ENCODE assay signal across 16 cellular contexts in the genomic region with DNA sequence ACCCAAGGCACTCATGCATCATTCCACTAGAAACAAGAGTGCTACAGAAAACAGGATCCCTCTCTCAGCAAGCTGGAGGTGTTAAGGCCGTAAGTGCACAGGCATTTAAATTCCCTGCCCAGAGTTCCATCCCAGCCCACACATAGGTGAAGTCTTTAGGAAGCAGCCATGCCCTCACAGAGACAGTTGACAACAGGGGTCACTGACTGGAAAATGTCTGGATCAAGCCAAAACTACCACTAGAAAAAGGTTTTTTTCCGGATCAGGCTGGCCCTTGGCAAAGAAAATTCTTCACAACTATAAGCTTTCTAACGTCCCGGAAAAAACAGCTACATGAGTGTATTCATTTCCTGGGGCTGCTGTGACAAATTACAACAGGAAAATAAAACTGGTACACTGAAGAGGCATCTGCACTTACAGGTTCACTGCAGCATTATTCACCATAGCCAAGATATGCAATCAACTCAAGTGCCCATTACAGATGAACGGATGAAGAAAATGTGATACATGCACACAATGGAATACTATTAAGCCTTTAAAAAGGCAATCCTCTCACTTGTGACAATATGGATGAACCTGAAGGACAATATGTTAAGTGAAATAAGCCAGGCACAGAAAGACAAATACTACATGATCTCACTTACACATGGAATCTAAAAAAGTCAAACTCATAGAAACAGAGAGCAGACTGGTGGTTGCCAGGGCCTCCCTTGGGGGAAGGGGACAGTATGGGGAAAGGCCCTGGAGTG. TPM values are rescaled to one million over a fixed set of nuclear protein-coding genes. Genes with fewer than 3 reads are reported as not detected.
DNase-seq lines count a peak whose midpoint lies in the region; ATAC-seq and TF ChIP-seq lines count a peak whose summit lies in the region.
"Had no signal": no experiment of that assay in that cellular context is flagged by ENCODE, and none has a peak within 500 bp of the region (broad histone marks: within the 10 kb centered on the region; RNA-seq: fewer than 3 reads in every experiment).

No MANE protein-coding gene starts in this region.

- no peak for DNase-seq in activated B cell treated with CpG ODN at 0.5 μM for 24 hours
- DNase-seq in dermis microvascular lymphatic vessel endothelial cell (ENCODE audit: low read depth in 2 of 2): peak; percentile 61 to 94
- no peak for DNase-seq in stimulated activated naive CD4-positive, alpha-beta T cell (lab: John Stamatoyannopoulos, UW)
- DNase-seq in NCI-H1436 treated with DMSO at 0.1 percent for 48 hours (lab: John Stamatoyannopoulos, UW): no peak
- DNase-seq: C1 segment of cervical spinal cord; Calu3; CD4-positive, alpha-beta memory T cell; COR-L47; DMS53; DMS79 treated with DMSO at 0.1 percent for 48 hours; GF-D8; GOT3; H7; HCEC 1CT had no signal

- H3K36me3 ChIP-seq in HEK293 (ENCODE audit: control insufficient read depth in 2 of 2, insufficient read depth in 1 of 2, low read length in 2 of 2): peaks cover 0 to 3% of the 10 kb centered on the region in 2 experiments; a peak in 1 of 3 replicates

- peaks cover 5% of the 10 kb centered on the region for H3K9me3 Mint-ChIP-seq in activated B cell treated with CpG ODN at 0.5 μM for 24 hours
- peaks cover 7% of the 10 kb centered on the region for H3K9me3 Mint-ChIP-seq in stimulated activated memory B cell treated with anti-CD40 and anti-IgM and Interleukin-4, amounts not matched to agents 10 μg/mL and 1 μg/mL and 100 μg/mL, for 72 hours

- peaks cover 7% of the 10 kb centered on the region for H3K4me1 Mint-ChIP-seq in activated B cell treated with CpG ODN at 0.5 μM for 24 hours
- peaks cover 21% of the 10 kb centered on the region for H3K4me1 Mint-ChIP-seq in stimulated activated memory B cell treated with anti-CD40 and anti-IgM and Interleukin-4, amounts not matched to agents 10 μg/mL and 1 μg/mL and 100 μg/mL, for 72 hours

- no peak overlapping the region for H3K4me3 Mint-ChIP-seq in activated B cell treated with CpG ODN at 0.5 μM for 24 hours
- no peak overlapping the region for H3K4me3 Mint-ChIP-seq in stimulated activated memory B cell treated with anti-CD40 and anti-IgM and Interleukin-4, amounts not matched to agents 10 μg/mL and 1 μg/mL and 100 μg/mL, for 72 hours
- H3K4me3 Mint-ChIP-seq: CD4-positive, alpha-beta memory T cell had no signal

- no peaks in the 10 kb centered on the region for H3K4me1 ChIP-seq in HEK293 (ENCODE audit: control insufficient read depth, insufficient read depth, low read length)

- intact Hi-C loops in activated B cell treated with CpG ODN at 0.5 μM for 24 hours (cut with micrococcal nuclease): no loop called here

- no peak for TF ChIP-seq CTCF in HEK293 (tag by site-specific recombination; IDR thresholded peaks at IDR 0.05)
- TF ChIP-seq CTCF in activated B cell treated with CpG ODN at 0.5 μM for 24 hours (IDR thresholded peaks at IDR 0.05): no peak

- H3K36me3 Mint-ChIP-seq in activated B cell treated with CpG ODN at 0.5 μM for 24 hours (ENCODE audit: low read depth): peaks cover 58% of the 10 kb centered on the region
- peaks cover 56% of the 10 kb centered on the region for H3K36me3 Mint-ChIP-seq in stimulated activated memory B cell treated with anti-CD40 and anti-IgM and Interleukin-4, amounts not matched to agents 10 μg/mL and 1 μg/mL and 100 μg/mL, for 72 hours

- H3K4me3 ChIP-seq in HEK293 (ENCODE audit: low read depth, low read length): no peak overlapping the region

- H3K27me3 Mint-ChIP-seq in activated B cell treated with CpG ODN at 0.5 μM for 24 hours: no peaks in the 10 kb centered on the region
- H3K27me3 Mint-ChIP-seq in stimulated activated memory B cell treated with anti-CD40 and anti-IgM and Interleukin-4, amounts not matched to agents 10 μg/mL and 1 μg/mL and 100 μg/mL, for 72 hours: no peaks in the 10 kb centered on the region
- H3K27me3 Mint-ChIP-seq: CD4-positive, alpha-beta memory T cell had no signal

- CTCF ChIA-PET in HEK293 (lab: Yijun Ruan, JAX) (interaction anchor here (0.6 kb wide), 2 partner anchors 307 to 772 kb away, joined by 3 read pairs; no protein-coding TSS in a partner anchor), activated B cell treated with CpG ODN at 0.5 μM for 24 hours (lab: Charles Lee) (no interaction called here)

- no peak overlapping the region for H3K27ac ChIP-seq in HEK293 (ENCODE audit: extremely low read depth, low read depth, low read length)

- POLR2A ChIA-PET in HEK293 (lab: Yijun Ruan, JAX) (no interaction called here), activated B cell treated with CpG ODN at 0.5 μM for 24 hours (lab: Charles Lee) (no interaction called here)

- no peaks in the 10 kb centered on the region for H3K9me3 ChIP-seq in HEK293 (ENCODE audit: control insufficient read depth, insufficient read depth, low read depth, low read length)

- peak overlapping the region; percentile 27 for H3K27ac Mint-ChIP-seq in activated B cell treated with CpG ODN at 0.5 μM for 24 hours
- H3K27ac Mint-ChIP-seq in stimulated activated memory B cell treated with anti-CD40 and anti-IgM and Interleukin-4, amounts not matched to agents 10 μg/mL and 1 μg/mL and 100 μg/mL, for 72 hours: no peak overlapping the region

- no peak for ATAC-seq in activated B cell treated with CpG ODN at 0.5 μM for 24 hours (ENCODE audit: low read depth)
- no peak for ATAC-seq in stimulated activated memory B cell treated with anti-CD40 and anti-IgM and Interleukin-4, amounts not matched to agents 10 μg/mL and 1 μg/mL and 100 μg/mL, for 72 hours

TF ChIP-seq in HEK293, 187 proteins besides CTCF, POLR2A, EP300 and RAD21:
- TF ChIP-seq ZNF274 (IDR thresholded peaks at IDR 0.05; ENCODE audit: low read length): no peak
- no peak for TF ChIP-seq ZNF274 (tag by site-specific recombination; IDR thresholded peaks at IDR 0.05; ENCODE audit: borderline replicate concordance)
- TF ChIP-seq ZNF146 (tag by site-specific recombination; IDR thresholded peaks at IDR 0.05): peak; percentile 89

RNA-seq across cellular contexts. Expression of a gene that starts 52.5 kb away (rescaled TPM):
- 28.5 and 29.1 TPM in 2 replicates for total RNA-seq in activated B cell treated with CpG ODN at 0.5 μM for 24 hours
- 21.6 and 30.1 TPM in 2 replicates for total RNA-seq in dermis microvascular lymphatic vessel endothelial cell

Comparison
In these comparisons a context has a peak if more than half of its experiments do, and no peak if none do; other contexts are left out.
1. DNase-seq: peak in dermis microvascular lymphatic vessel endothelial cell (2 of 2); none in activated B cell treated with CpG ODN at 0.5 μM for 24 hours (single experiment), stimulated activated naive CD4-positive, alpha-beta T cell (0 of 6) and NCI-H1436 treated with DMSO at 0.1 percent for 48 hours (single experiment).